ENCODE assay signal across 2 cellular contexts in the genomic region with DNA sequence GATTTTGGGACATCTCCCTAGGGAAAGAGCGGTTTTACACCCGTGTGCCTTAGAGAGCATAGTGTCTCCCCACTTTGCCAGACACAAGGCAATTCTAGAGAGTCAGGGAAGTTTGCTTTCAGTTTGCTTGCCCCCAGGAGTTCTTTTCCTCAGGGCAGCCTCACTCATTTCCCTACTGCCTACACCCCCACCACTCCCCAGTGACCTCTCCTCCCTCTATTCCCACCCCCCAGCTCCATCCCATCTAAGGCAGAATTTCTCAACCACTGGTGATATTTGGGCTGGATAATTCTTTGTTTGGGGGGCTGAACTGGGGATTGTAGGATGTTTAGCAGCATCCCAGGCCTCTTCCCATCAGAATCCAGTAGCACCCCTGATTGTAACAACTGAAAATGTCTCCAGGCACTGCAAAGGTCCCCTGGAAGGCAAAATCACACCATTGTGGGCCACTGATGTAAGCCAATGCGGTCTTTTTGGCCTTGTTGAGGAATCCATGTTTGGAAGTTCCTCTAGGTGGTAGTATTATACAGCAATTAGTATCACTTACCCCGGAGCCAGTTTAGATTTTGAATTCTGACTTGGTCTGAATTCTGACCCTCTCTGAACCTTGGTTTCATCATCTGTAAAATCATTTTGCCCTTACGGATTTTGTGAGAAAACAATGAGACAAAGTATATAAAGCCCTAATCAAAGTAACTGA.
TF ChIP-seq lines count a peak whose summit lies in the region.

No MANE protein-coding gene starts in this region.

TF ChIP-seq in HEK293, 187 proteins besides CTCF, POLR2A, EP300 and RAD21:
- no peak for TF ChIP-seq ZNF302 (tag by site-specific recombination; IDR thresholded peaks at IDR 0.05; ENCODE audit: low read depth)
- TF ChIP-seq ZNF654 (tag by site-specific recombination; IDR thresholded peaks at IDR 0.05; ENCODE audit: low read depth) = peak; percentile 70
- TF ChIP-seq ZNF391 (tag by site-specific recombination; IDR thresholded peaks at IDR 0.05; ENCODE audit: borderline replicate concordance, low read depth) = no peak
- TF ChIP-seq, protein P1, sequence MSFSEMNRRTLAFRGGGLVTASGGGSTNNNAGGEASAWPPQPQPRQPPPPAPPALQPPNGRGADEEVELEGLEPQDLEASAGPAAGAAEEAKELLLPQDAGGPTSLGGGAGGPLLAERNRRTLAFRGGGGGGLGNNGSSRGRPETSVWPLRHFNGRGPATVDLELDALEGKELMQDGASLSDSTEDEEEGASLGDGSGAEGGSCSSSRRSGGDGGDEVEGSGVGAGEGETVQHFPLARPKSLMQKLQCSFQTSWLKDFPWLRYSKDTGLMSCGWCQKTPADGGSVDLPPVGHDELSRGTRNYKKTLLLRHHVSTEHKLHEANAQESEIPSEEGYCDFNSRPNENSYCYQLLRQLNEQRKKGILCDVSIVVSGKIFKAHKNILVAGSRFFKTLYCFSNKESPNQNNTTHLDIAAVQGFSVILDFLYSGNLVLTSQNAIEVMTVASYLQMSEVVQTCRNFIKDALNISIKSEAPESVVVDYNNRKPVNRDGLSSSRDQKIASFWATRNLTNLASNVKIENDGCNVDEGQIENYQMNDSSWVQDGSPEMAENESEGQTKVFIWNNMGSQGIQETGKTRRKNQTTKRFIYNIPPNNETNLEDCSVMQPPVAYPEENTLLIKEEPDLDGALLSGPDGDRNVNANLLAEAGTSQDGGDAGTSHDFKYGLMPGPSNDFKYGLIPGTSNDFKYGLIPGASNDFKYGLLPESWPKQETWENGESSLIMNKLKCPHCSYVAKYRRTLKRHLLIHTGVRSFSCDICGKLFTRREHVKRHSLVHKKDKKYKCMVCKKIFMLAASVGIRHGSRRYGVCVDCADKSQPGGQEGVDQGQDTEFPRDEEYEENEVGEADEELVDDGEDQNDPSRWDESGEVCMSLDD (tag by site-specific recombination; IDR thresholded peaks at IDR 0.05) = no peak
- TF ChIP-seq ZNF335 (tag by site-specific recombination; conservative IDR thresholded peaks at IDR 0.05) = peak; percentile 36; the same call in 1 of the 2 replicates
- no peak for TF ChIP-seq ZNF138 (tag by site-specific recombination; IDR thresholded peaks at IDR 0.05; ENCODE audit: borderline replicate concordance)
- no peak for TF ChIP-seq ZNF843 (tag by site-specific recombination; IDR thresholded peaks at IDR 0.05)
- TF ChIP-seq GFI1B (tag by site-specific recombination; IDR thresholded peaks at IDR 0.05) = no peak
TF ChIP-seq in HEK293: peak in this region for 2.

TF ChIP-seq in HepG2, 621 proteins besides CTCF, POLR2A, EP300 and RAD21:
- TF ChIP-seq, protein P2, sequence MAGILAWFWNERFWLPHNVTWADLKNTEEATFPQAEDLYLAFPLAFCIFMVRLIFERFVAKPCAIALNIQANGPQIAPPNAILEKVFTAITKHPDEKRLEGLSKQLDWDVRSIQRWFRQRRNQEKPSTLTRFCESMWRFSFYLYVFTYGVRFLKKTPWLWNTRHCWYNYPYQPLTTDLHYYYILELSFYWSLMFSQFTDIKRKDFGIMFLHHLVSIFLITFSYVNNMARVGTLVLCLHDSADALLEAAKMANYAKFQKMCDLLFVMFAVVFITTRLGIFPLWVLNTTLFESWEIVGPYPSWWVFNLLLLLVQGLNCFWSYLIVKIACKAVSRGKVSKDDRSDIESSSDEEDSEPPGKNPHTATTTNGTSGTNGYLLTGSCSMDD (CRISPR knock-in tag; IDR thresholded peaks at IDR 0.05) = no peak
- TF ChIP-seq, protein P3, sequence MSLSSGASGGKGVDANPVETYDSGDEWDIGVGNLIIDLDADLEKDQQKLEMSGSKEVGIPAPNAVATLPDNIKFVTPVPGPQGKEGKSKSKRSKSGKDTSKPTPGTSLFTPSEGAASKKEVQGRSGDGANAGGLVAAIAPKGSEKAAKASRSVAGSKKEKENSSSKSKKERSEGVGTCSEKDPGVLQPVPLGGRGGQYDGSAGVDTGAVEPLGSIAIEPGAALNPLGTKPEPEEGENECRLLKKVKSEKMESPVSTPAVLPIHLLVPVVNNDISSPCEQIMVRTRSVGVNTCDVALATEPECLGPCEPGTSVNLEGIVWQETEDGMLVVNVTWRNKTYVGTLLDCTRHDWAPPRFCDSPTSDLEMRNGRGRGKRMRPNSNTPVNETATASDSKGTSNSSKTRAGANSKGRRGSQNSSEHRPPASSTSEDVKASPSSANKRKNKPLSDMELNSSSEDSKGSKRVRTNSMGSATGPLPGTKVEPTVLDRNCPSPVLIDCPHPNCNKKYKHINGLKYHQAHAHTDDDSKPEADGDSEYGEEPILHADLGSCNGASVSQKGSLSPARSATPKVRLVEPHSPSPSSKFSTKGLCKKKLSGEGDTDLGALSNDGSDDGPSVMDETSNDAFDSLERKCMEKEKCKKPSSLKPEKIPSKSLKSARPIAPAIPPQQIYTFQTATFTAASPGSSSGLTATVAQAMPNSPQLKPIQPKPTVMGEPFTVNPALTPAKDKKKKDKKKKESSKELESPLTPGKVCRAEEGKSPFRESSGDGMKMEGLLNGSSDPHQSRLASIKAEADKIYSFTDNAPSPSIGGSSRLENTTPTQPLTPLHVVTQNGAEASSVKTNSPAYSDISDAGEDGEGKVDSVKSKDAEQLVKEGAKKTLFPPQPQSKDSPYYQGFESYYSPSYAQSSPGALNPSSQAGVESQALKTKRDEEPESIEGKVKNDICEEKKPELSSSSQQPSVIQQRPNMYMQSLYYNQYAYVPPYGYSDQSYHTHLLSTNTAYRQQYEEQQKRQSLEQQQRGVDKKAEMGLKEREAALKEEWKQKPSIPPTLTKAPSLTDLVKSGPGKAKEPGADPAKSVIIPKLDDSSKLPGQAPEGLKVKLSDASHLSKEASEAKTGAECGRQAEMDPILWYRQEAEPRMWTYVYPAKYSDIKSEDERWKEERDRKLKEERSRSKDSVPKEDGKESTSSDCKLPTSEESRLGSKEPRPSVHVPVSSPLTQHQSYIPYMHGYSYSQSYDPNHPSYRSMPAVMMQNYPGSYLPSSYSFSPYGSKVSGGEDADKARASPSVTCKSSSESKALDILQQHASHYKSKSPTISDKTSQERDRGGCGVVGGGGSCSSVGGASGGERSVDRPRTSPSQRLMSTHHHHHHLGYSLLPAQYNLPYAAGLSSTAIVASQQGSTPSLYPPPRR (CRISPR knock-in tag; IDR thresholded peaks at IDR 0.05; ENCODE audit: borderline replicate concordance) = no peak
- TF ChIP-seq SSRP1 (CRISPR knock-in tag; IDR thresholded peaks at IDR 0.05) = no peak
- TF ChIP-seq TEAD2 (CRISPR knock-in tag; IDR thresholded peaks at IDR 0.05) = no peak
- TF ChIP-seq, protein P4, sequence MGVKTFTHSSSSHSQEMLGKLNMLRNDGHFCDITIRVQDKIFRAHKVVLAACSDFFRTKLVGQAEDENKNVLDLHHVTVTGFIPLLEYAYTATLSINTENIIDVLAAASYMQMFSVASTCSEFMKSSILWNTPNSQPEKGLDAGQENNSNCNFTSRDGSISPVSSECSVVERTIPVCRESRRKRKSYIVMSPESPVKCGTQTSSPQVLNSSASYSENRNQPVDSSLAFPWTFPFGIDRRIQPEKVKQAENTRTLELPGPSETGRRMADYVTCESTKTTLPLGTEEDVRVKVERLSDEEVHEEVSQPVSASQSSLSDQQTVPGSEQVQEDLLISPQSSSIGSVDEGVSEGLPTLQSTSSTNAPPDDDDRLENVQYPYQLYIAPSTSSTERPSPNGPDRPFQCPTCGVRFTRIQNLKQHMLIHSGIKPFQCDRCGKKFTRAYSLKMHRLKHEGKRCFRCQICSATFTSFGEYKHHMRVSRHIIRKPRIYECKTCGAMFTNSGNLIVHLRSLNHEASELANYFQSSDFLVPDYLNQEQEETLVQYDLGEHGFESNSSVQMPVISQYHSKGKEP (CRISPR knock-in tag; IDR thresholded peaks at IDR 0.05) = no peak
- no peak for TF ChIP-seq TP53 (CRISPR knock-in tag; conservative IDR thresholded peaks at IDR 0.05)
- no peak for TF ChIP-seq ZFYVE20 (CRISPR knock-in tag; IDR thresholded peaks at IDR 0.05; ENCODE audit: borderline replicate concordance, low read depth)
- peak; percentile 73 for TF ChIP-seq STAG1 (CRISPR knock-in tag; IDR thresholded peaks at IDR 0.05)
- TF ChIP-seq SMC3 (IDR thresholded peaks at IDR 0.05; ENCODE audit: low read length) = peak; percentile 71; the same call in 1 of the 2 replicates
- TF ChIP-seq SATB2 (CRISPR knock-in tag; IDR thresholded peaks at IDR 0.05) = no peak
- TF ChIP-seq ZNF367 (CRISPR knock-in tag; IDR thresholded peaks at IDR 0.05; ENCODE audit: borderline replicate concordance) = no peak
